15 cellular contexts compared by ENCODE assay signal in the genomic region with DNA sequence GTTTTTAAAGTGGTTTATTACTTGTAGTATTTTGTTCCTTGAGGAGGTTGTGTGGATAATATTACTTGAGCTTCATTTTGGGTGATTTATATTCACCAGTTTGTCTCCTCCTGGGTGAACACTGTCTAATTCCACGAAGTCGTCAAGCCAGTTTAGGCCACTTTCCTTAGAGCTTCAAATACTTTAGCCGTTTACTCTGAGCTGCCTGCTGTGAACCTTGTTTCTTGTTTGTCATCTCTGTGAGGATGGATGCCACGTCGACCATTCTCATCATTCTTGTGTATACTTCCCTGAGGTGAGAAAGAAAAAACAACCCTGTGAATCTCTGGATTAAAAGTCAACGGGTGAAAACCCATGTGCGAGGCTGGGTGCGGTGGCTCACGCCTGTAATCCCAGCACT. TPM values are rescaled to one million over a fixed set of nuclear protein-coding genes. Genes with fewer than 3 reads are reported as not detected.
DNase-seq lines count a peak whose midpoint lies in the region; TF ChIP-seq lines count a peak whose summit lies in the region.
"Had no signal": no experiment of that assay in that cellular context is flagged by ENCODE, and none has a peak within 500 bp of the region (broad histone marks: within the 10 kb centered on the region; RNA-seq: fewer than 3 reads in every experiment).

No MANE protein-coding gene starts in this region.

- no peaks in the 10 kb centered on the region for H3K9me3 ChIP-seq in HAP-1
- H3K9me3 ChIP-seq: A549 had no signal

- no peaks in the 10 kb centered on the region for H3K9me3 Mint-ChIP-seq in MCF 10A (ENCODE audit: unreplicated experiment)
- H3K9me3 Mint-ChIP-seq: CD4-positive, alpha-beta T cell had no signal

- H3K4me1 Mint-ChIP-seq in MCF 10A (ENCODE audit: insufficient read depth, unreplicated experiment) = peaks cover 13% of the 10 kb centered on the region

- intact Hi-C loops in MCF 10A (cut with micrococcal nuclease) = no loop called here

- H3K4me3 ChIP-seq in epithelial cell of esophagus (ENCODE audit: low read length) = no peak overlapping the region
- H3K4me3 ChIP-seq in HAP-1 = no peak overlapping the region
- H3K4me3 ChIP-seq: A549 had no signal

- TF ChIP-seq CTCF in MCF 10A (IDR thresholded peaks at IDR 0.05; ENCODE audit: unreplicated experiment) = no peak
- TF ChIP-seq CTCF in epithelial cell of esophagus (IDR thresholded peaks at IDR 0.05; ENCODE audit: insufficient read depth, low read depth, low read length, missing control alignments) = no peak
- TF ChIP-seq CTCF in GM13976 (IDR thresholded peaks at IDR 0.05; ENCODE audit: borderline replicate concordance, control extremely low read depth, extremely low read depth, insufficient read depth, missing control alignments) = no peak

- peaks cover 10% of the 10 kb centered on the region for H3K27me3 ChIP-seq in HAP-1 (ENCODE audit: low read depth)

- in situ Hi-C loops in T47D (cut with HindIII; ENCODE audit: low pct_unique_long_range_greater_than_20kb, low sequenced_read_pairs) = no loop called here
- in situ Hi-C loops in HAP-1 (cut with MboI; ENCODE audit: low sequenced_read_pairs) = no loop called here
- in situ Hi-C loops in GM13976 (cut with MboI; ENCODE audit: low sequenced_read_pairs, unreplicated experiment) = no loop called here

- no peak overlapping the region for H3K27ac Mint-ChIP-seq in MCF 10A (ENCODE audit: low read depth, unreplicated experiment)
- H3K27ac Mint-ChIP-seq: CD4-positive, alpha-beta T cell had no signal

- no peaks in the 10 kb centered on the region for H3K27me3 Mint-ChIP-seq in MCF 10A (ENCODE audit: insufficient read depth, unreplicated experiment)

- POLR2A ChIA-PET in MCF 10A (lab: Yijun Ruan, JAX) = interaction anchor here (0.7 to 2.6 kb wide), 5 partner anchors 10 to 709 kb away, joined by 3 to 8 read pairs (median 5); partner anchors contain the start of genes KRT222 and SMARCE1

- H3K4me3 Mint-ChIP-seq in MCF 10A (ENCODE audit: unreplicated experiment) = no peak overlapping the region
- H3K4me3 Mint-ChIP-seq: CD4-positive, alpha-beta T cell had no signal

- no TSS peak for BruUV-seq in MCF 10A (replicated peaks; lab: Mats Ljungman, UMichigan)

- CTCF ChIA-PET in MCF 10A (lab: Yijun Ruan, JAX) = interaction anchor here (0.5 to 1.3 kb wide), 4 partner anchors 12 to 98 kb away, joined by 3 to 4 read pairs (median 3); no protein-coding TSS in a partner anchor

- no peaks in the 10 kb centered on the region for H3K4me1 ChIP-seq in HAP-1

- no peaks in the 10 kb centered on the region for H3K36me3 Mint-ChIP-seq in MCF 10A (ENCODE audit: insufficient read depth, unreplicated experiment)

- DNase-seq in T47D (ENCODE audit: low read depth in 1 of 2, low spot score in 1 of 2) = peak; percentile 39 to 95
- no peak for DNase-seq in MCF 10A (ENCODE audit: unreplicated experiment)
- peak; percentile 52 for DNase-seq in epithelial cell of esophagus (ENCODE audit: low read depth)
- peak; percentile 29 for DNase-seq in mucosa of gallbladder (ENCODE audit: low spot score)
- DNase-seq in stimulated activated CD4-positive, alpha-beta T cell treated with anti-CD3 and anti-CD28 coated beads, Interleukin-2, amount 100 ng/mL, for 24 hours = no peak
- DNase-seq in HAP-1 (ENCODE audit: low spot score in 2 of 2) = no peak
- DNase-seq in GM13976 (ENCODE audit: low spot score) = no peak
- DNase-seq: CD4-positive, alpha-beta T cell; H7; NCI-H1417 treated with DMSO at 0.1 percent for 48 hours; NCI-H187 treated with DMSO at 0.1 percent for 48 hours; NCI-H526 had no signal

- H3K36me3 ChIP-seq in HAP-1 (replicated peaks) = no peaks in the 10 kb centered on the region

RNA-seq across cellular contexts. Expression of gene KRT24, which starts 9.0 kb away (rescaled TPM):
- not detected in 2 replicates for total RNA-seq in MCF 10A (2022)
- 0.17 TPM for total RNA-seq in mucosa of gallbladder
- total RNA-seq: CD4-positive, alpha-beta T cell; H7; M059J; SK-MEL-5 had no signal

RNA-seq across cellular contexts. Expression of gene KRT222, which starts 29.6 kb away (rescaled TPM):
- 0.37 and 0.49 TPM in 2 replicates for total RNA-seq in MCF 10A (2022)
- 12.7 TPM for total RNA-seq in mucosa of gallbladder
- total RNA-seq: CD4-positive, alpha-beta T cell had no signal

RNA-seq across cellular contexts. Expression of gene SMARCE1, which starts 47.0 kb away (rescaled TPM):
- 120 and 128 TPM in 2 replicates for total RNA-seq in MCF 10A (2022)
- 90.5 TPM for total RNA-seq in mucosa of gallbladder

Comparison
In these comparisons a context has a peak if more than half of its experiments do, and no peak if none do; other contexts are left out.
1. DNase-seq: peak in T47D (2 of 2), epithelial cell of esophagus (single experiment) and mucosa of gallbladder (single experiment); none in MCF 10A (single experiment), stimulated activated CD4-positive, alpha-beta T cell treated with anti-CD3 and anti-CD28 coated beads, Interleukin-2, amount 100 ng/mL, for 24 hours (0 of 2), HAP-1 (0 of 2) and GM13976 (single experiment).